Comparison of ENCODE assay signal across 10 cellular contexts in the genomic region with DNA sequence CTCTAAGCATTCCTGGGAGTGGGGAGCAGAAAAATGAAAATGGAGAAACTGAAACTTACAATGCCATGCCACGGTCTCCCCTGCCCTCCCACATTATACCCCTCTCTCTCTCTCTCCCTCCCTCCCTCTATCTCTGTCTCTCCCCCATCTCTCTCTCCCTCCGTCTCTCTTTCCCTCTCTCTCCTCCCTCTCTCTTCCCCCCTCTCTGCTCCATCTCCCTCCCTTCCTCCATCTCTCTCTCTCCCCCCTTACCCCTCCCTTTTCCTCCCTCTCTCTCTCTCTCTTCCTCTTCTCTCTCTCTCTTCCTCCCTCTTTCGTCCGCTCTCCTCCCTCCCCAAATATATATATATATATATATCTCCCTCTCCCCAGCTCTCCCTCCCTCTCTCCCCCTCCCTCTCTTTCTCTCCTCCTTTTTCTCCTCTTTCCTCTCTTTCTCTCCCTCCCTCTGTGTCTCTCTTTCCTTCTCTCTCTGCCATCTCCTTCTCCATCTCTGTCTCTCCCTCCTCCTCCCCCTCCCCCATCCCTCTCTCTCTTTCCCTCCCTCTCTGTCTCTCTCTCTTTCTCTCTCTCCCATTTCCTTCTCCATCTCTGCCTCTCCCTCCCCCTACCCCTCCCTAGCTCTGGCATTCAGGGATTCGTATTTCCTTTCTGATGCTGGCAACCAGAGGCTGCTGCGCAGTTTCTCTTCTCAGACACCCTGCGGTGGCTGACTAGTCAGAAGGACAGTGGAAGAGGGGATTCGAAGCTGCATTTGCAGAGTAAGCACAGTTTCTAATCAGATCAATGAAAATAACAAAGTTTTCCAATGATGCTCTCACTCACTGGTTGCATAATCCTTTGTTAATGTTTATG. TPM values are rescaled to one million over a fixed set of nuclear protein-coding genes. Genes with fewer than 3 reads are reported as not detected.
A peak's percentile ranks its signal among the peaks of the same experiment; 100 is the strongest.
DNase-seq lines count a peak whose midpoint lies in the region; ATAC-seq and TF ChIP-seq lines count a peak whose summit lies in the region.
"Had no signal": no experiment of that assay in that cellular context is flagged by ENCODE, and none has a peak within 500 bp of the region (broad histone marks: within the 10 kb centered on the region; RNA-seq: fewer than 3 reads in every experiment).

No MANE protein-coding gene starts in this region.

- in situ Hi-C loops in G401 (cut with HindIII; ENCODE audit: low sequenced_read_pairs), result no loop called here

- DNase-seq in AG09319 (ENCODE audit: extremely low read depth, low read depth) (peak; percentile 45), NCI-H2107 (lab: John Stamatoyannopoulos, UW) (peak; percentile 40), dedifferentiated amniotic fluid mesenchymal stem cell (ENCODE audit: extremely low spot score) (peak; percentile 73), iPS-NIHi7 (ENCODE audit: extremely low spot score) (peak; percentile 57), G401 (ENCODE audit: low spot score) (no peak), left colon (no peak)
- DNase-seq in activated CD4-positive, alpha-beta T cell treated with anti-CD3 and anti-CD28 coated beads, Interleukin-2, amount 50 U/mL, for 48 hours, result no peak
- DNase-seq in activated CD4-positive, CD25-positive, alpha-beta regulatory T cell (lab: John Stamatoyannopoulos, UW), result no peak
- DNase-seq: colonic mucosa, NCI-H1092 treated with DMSO at 0.1 percent for 48 hours had no signal

- ATAC-seq in left colon, result no peak

- intact Hi-C loops in left colon (cut with DNase I, micrococcal nuclease), result no loop called here

- TF ChIP-seq CTCF in AG09319 (IDR thresholded peaks at IDR 0.05; ENCODE audit: low read depth, low read length), result no peak

RNA-seq across cellular contexts. Expression of gene VAPB, which starts 13.9 kb away (rescaled TPM):
- total RNA-seq in G401 (2014; rRNA removed; shearing (Covaris generic)), result 25.8 and 44.5 TPM in 2 replicates
- 10 to 100 TPM; 53.5 to 63.3 TPM for total RNA-seq in left colon

Comparison
In these comparisons a context has a peak if more than half of its experiments do, and no peak if none do; other contexts are left out.
1. DNase-seq: peak in AG09319 (single experiment), NCI-H2107 (single experiment), dedifferentiated amniotic fluid mesenchymal stem cell (single experiment) and iPS-NIHi7 (single experiment); none in G401 (single experiment), activated CD4-positive, alpha-beta T cell treated with anti-CD3 and anti-CD28 coated beads, Interleukin-2, amount 50 U/mL, for 48 hours (0 of 2), left colon (0 of 2) and activated CD4-positive, CD25-positive, alpha-beta regulatory T cell (0 of 4).